ENCODE assay signal across 8 cellular contexts in the genomic region with DNA sequence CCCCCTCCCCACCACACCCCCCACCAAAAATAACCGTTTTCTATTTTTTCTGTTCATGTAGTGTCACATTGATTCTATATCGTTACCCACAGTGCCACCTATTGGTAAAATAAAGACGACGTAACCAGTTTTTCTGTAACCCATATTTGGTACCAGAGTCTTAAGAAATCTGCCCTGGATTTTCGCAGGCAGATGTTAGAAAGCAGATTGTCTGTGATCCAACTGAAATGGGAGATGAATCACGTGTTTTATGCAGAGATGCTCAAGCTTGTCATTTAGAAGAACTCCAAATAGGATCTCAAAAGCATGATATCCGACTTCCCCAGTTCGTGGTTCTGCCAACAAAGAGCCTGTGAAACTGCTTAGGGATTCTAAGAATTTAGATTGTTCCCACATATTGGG.
DNase-seq lines count a peak whose midpoint lies in the region; ATAC-seq and TF ChIP-seq lines count a peak whose summit lies in the region.

No MANE protein-coding gene starts in this region.

- no peak overlapping the region for H2AFZ ChIP-seq in MM.1S (ENCODE audit: low read length)

- TF ChIP-seq POLR2A in testis (IDR thresholded peaks at IDR 0.05) = no peak

- H3K4me1 ChIP-seq in MM.1S (ENCODE audit: low read length) = no peaks in the 10 kb centered on the region
- peaks cover 21% of the 10 kb centered on the region for H3K4me1 ChIP-seq in iPS-18a (ENCODE audit: control insufficient read depth, low read depth, low read length)
- H3K4me1 ChIP-seq in testis = no peaks in the 10 kb centered on the region

- no peaks in the 10 kb centered on the region for H3K9me3 ChIP-seq in MM.1S (replicated peaks; ENCODE audit: insufficient read depth, low read length)
- H3K9me3 ChIP-seq in iPS-18a (ENCODE audit: control insufficient read depth, low read depth, low read length) = no peaks in the 10 kb centered on the region
- no peaks in the 10 kb centered on the region for H3K9me3 ChIP-seq in testis

- H3F3A ChIP-seq in MM.1S (ENCODE audit: insufficient read depth, low read length) = no peaks in the 10 kb centered on the region

- DNase-seq in D341Med (ENCODE audit: low spot score) (peak; percentile 51), MM.1S (peak; percentile 64), astrocyte of the hippocampus (ENCODE audit: low read depth, low spot score) (peak; percentile 55), testis (no peak), OCI-M2 (lab: John Stamatoyannopoulos, UW; ENCODE audit: unreplicated experiment) (no peak), GF-D8 (lab: John Stamatoyannopoulos, UW) (no peak)

- TF ChIP-seq CTCF in MM.1S (IDR thresholded peaks at IDR 0.05; ENCODE audit: low read length) = peak; percentile 63
- peak; percentile 39 to 54 (median 45) for TF ChIP-seq CTCF in testis (IDR thresholded peaks at IDR 0.05)

- no peaks in the 10 kb centered on the region for H3K79me2 ChIP-seq in MM.1S (ENCODE audit: low read length)

- peak; percentile 70 for ATAC-seq in GM19455 (IDR thresholded peaks at IDR 0.05; ENCODE audit: unreplicated experiment)

- intact Hi-C loops in testis (cut with DNase I; ENCODE audit: low total_unique reads) = no loop called here

- H3K9me2 ChIP-seq in MM.1S (replicated peaks; ENCODE audit: insufficient read depth, low read length) = no peaks in the 10 kb centered on the region

- no peaks in the 10 kb centered on the region for H3K27me3 ChIP-seq in MM.1S (replicated peaks; ENCODE audit: insufficient read depth, low read length)
- H3K27me3 ChIP-seq in iPS-18a (ENCODE audit: control insufficient read depth, insufficient read depth, low read length) = no peaks in the 10 kb centered on the region
- no peaks in the 10 kb centered on the region for H3K27me3 ChIP-seq in testis

- H3K27ac ChIP-seq in MM.1S (ENCODE audit: low read length) (no peak overlapping the region), iPS-18a (ENCODE audit: low read length) (no peak overlapping the region), testis (no peak overlapping the region)

- H3K9ac ChIP-seq in MM.1S (ENCODE audit: low read length) = no peak overlapping the region
- H3K9ac ChIP-seq in iPS-18a (ENCODE audit: low read length) = peak overlapping the region; percentile 27

- H3K4me3 ChIP-seq in MM.1S (ENCODE audit: low read length) (no peak overlapping the region), iPS-18a (ENCODE audit: low read length) (peak overlapping the region; percentile 28), testis (no peak overlapping the region)

- H4K20me1 ChIP-seq in MM.1S (ENCODE audit: insufficient read depth, low read length) = no peaks in the 10 kb centered on the region

- H3K36me3 ChIP-seq in MM.1S (replicated peaks; ENCODE audit: insufficient read depth, low read length) = no peaks in the 10 kb centered on the region
- no peaks in the 10 kb centered on the region for H3K36me3 ChIP-seq in iPS-18a (ENCODE audit: control insufficient read depth, low read depth, low read length)
- H3K36me3 ChIP-seq in testis (ENCODE audit: low read depth, missing control alignments) = no peaks in the 10 kb centered on the region

- 20 to 23% methylated on average over 8 of the region's 8 CpGs for WGBS in testis, 2 donors

- no peak overlapping the region for H3K4me2 ChIP-seq in MM.1S (ENCODE audit: low read depth, low read length)

Comparison
In these comparisons a context has a peak if more than half of its experiments do, and no peak if none do; other contexts are left out.
1. DNase-seq: peak in D341Med (single experiment), MM.1S (single experiment) and astrocyte of the hippocampus (single experiment); none in testis (single experiment), OCI-M2 (single experiment) and GF-D8 (single experiment).